ENCODE assay signal across 1 cellular context in genomic region chr18:80208620-80209019, GRCh38.
TF ChIP-seq lines count a peak whose summit lies in the region.

No MANE protein-coding gene starts in this region.

TF ChIP-seq in HepG2, 621 proteins besides CTCF, POLR2A, EP300 and RAD21:
- TF ChIP-seq ZBED4 (CRISPR knock-in tag; IDR thresholded peaks at IDR 0.05; ENCODE audit: borderline replicate concordance) (no peak), ZNF121 (CRISPR knock-in tag; IDR thresholded peaks at IDR 0.05) (0 out of 2 replicates have a peak, but pooled peaks have one; percentile 28), ZNF770 (CRISPR knock-in tag; IDR thresholded peaks at IDR 0.05) (peak; percentile 27; the same call in 1 of the 2 replicates)
TF ChIP-seq in HepG2: peak in this region for 2.
